8 cellular contexts compared by ENCODE assay signal in genomic region chr3:152271465-152272035, GRCh38. TPM values are rescaled to one million over a fixed set of nuclear protein-coding genes. Genes with fewer than 3 reads are reported as not detected.
DNase-seq lines count a peak whose midpoint lies in the region; ATAC-seq and TF ChIP-seq lines count a peak whose summit lies in the region.

No MANE protein-coding gene starts in this region.

- peaks cover 8 to 28% of the 10 kb centered on the region in 2 donors for H3K36me3 Mint-ChIP-seq in activated T-cell treated with anti-CD3 and anti-CD28 coated beads, Interleukin-2, amount 50 U/mL, for 72 hours (ENCODE audit: insufficient read depth in 2 of 2)
- H3K36me3 Mint-ChIP-seq in activated naive CD8-positive, alpha-beta T cell treated with anti-CD3 and anti-CD28 coated beads, Interleukin-2, amount 50 U/mL, for 24 hours (ENCODE audit: low read depth), result peaks cover 28% of the 10 kb centered on the region
- peaks cover 6% of the 10 kb centered on the region for H3K36me3 Mint-ChIP-seq in type B pancreatic cell

- no peak for TF ChIP-seq CTCF in type B pancreatic cell (conservative IDR thresholded peaks at IDR 0.05)

- peaks cover 66% of the 10 kb centered on the region for H3K4me1 Mint-ChIP-seq in activated T-cell treated with anti-CD3 and anti-CD28 coated beads, Interleukin-2, amount 50 U/mL, for 72 hours (ENCODE audit: low read depth)
- H3K4me1 Mint-ChIP-seq in activated naive CD8-positive, alpha-beta T cell treated with anti-CD3 and anti-CD28 coated beads, Interleukin-2, amount 50 U/mL, for 24 hours, result peaks cover 63% of the 10 kb centered on the region
- peaks cover 44% of the 10 kb centered on the region for H3K4me1 Mint-ChIP-seq in type B pancreatic cell (ENCODE audit: unreplicated experiment)

- H3K4me3 Mint-ChIP-seq in activated T-cell treated with anti-CD3 and anti-CD28 coated beads, Interleukin-2, amount 50 U/mL, for 72 hours, result peak overlapping the region; percentile 86 to 94
- peak overlapping the region; percentile 86 for H3K4me3 Mint-ChIP-seq in activated naive CD8-positive, alpha-beta T cell treated with anti-CD3 and anti-CD28 coated beads, Interleukin-2, amount 50 U/mL, for 24 hours
- H3K4me3 Mint-ChIP-seq in type B pancreatic cell, result peak overlapping the region; percentile 98

- no peaks in the 10 kb centered on the region for H3K27me3 Mint-ChIP-seq in activated T-cell treated with anti-CD3 and anti-CD28 coated beads, Interleukin-2, amount 50 U/mL, for 72 hours (ENCODE audit: low read depth)
- no peaks in the 10 kb centered on the region for H3K27me3 Mint-ChIP-seq in activated naive CD8-positive, alpha-beta T cell treated with anti-CD3 and anti-CD28 coated beads, Interleukin-2, amount 50 U/mL, for 24 hours
- no peaks in the 10 kb centered on the region for H3K27me3 Mint-ChIP-seq in type B pancreatic cell

- no peak for ATAC-seq in activated T-cell treated with anti-CD3 and anti-CD28 coated beads, Interleukin-2, amount 50 U/mL, for 72 hours (replicated peaks in 1 of 2)
- ATAC-seq in activated naive CD8-positive, alpha-beta T cell treated with anti-CD3 and anti-CD28 coated beads, Interleukin-2, amount 50 U/mL, for 24 hours, result no peak

- DNase-seq in activated T-cell treated with anti-CD3 and anti-CD28 coated beads, Interleukin-2, amount 50 U/mL, for 72 hours, result no peak
- DNase-seq in activated T-cell treated with anti-CD3 and anti-CD28 coated beads, Interleukin-2, amount 50 U/mL, for 48 hours, result no peak
- no peak for DNase-seq in activated naive CD8-positive, alpha-beta T cell treated with anti-CD3 and anti-CD28 coated beads, Interleukin-2, amount 50 U/mL, for 24 hours
- DNase-seq in lung microvascular endothelial cell (ENCODE audit: low read depth in 2 of 2) (peak; percentile 35 to 43), type B pancreatic cell (ENCODE audit: extremely low spot score, unreplicated experiment) (no peak), A172 (ENCODE audit: low spot score) (no peak), COR-L47 (lab: John Stamatoyannopoulos, UW) (no peak), epidermal melanocyte (ENCODE audit: insufficient read length, low spot score) (no peak)

- H3K27ac Mint-ChIP-seq in activated T-cell treated with anti-CD3 and anti-CD28 coated beads, Interleukin-2, amount 50 U/mL, for 72 hours, result peak overlapping the region; percentile 98
- H3K27ac Mint-ChIP-seq in activated naive CD8-positive, alpha-beta T cell treated with anti-CD3 and anti-CD28 coated beads, Interleukin-2, amount 50 U/mL, for 24 hours, result peak overlapping the region; percentile 94
- H3K27ac Mint-ChIP-seq in type B pancreatic cell, result peak overlapping the region; percentile 11

- no peaks in the 10 kb centered on the region for H3K9me3 Mint-ChIP-seq in activated T-cell treated with anti-CD3 and anti-CD28 coated beads, Interleukin-2, amount 50 U/mL, for 72 hours
- H3K9me3 Mint-ChIP-seq in activated naive CD8-positive, alpha-beta T cell treated with anti-CD3 and anti-CD28 coated beads, Interleukin-2, amount 50 U/mL, for 24 hours, result no peaks in the 10 kb centered on the region
- H3K9me3 Mint-ChIP-seq in type B pancreatic cell, result no peaks in the 10 kb centered on the region

RNA-seq across cellular contexts. Expression of gene MBNL1, which starts 2.8 kb away (rescaled TPM):
- 100 to 1,000 TPM; 299 to 323 TPM for total RNA-seq in activated T-cell treated with anti-CD3 and anti-CD28 coated beads, Interleukin-2, amount 50 U/mL, for 72 hours
- total RNA-seq in lung microvascular endothelial cell (206 and 247 TPM in 2 replicates), type B pancreatic cell (ENCODE audit: low replicate concordance) (61.2 and 69.4 TPM in 2 replicates)
- total RNA-seq in A172 (2014; rRNA removed; shearing (Covaris generic)), result 137 and 161 TPM in 2 replicates

Comparison
In these comparisons a context has a peak if more than half of its experiments do, and no peak if none do; other contexts are left out.
1. DNase-seq: peak in lung microvascular endothelial cell (2 of 2); none in activated T-cell treated with anti-CD3 and anti-CD28 coated beads, Interleukin-2, amount 50 U/mL, for 72 hours (0 of 2), activated T-cell treated with anti-CD3 and anti-CD28 coated beads, Interleukin-2, amount 50 U/mL, for 48 hours (0 of 2), activated naive CD8-positive, alpha-beta T cell treated with anti-CD3 and anti-CD28 coated beads, Interleukin-2, amount 50 U/mL, for 24 hours (single experiment), type B pancreatic cell (single experiment), A172 (single experiment), COR-L47 (single experiment) and epidermal melanocyte (single experiment).
2. H3K27ac Mint-ChIP-seq: peak in every context shown above with its lines; median percentile 98 in activated T-cell treated with anti-CD3 and anti-CD28 coated beads, Interleukin-2, amount 50 U/mL, for 72 hours; 94 in activated naive CD8-positive, alpha-beta T cell treated with anti-CD3 and anti-CD28 coated beads, Interleukin-2, amount 50 U/mL, for 24 hours; 11 in type B pancreatic cell.
3. Peak in every context shown above with its lines, with median percentiles within 50 percentile points of each other: H3K4me3 Mint-ChIP-seq.